Comparison of ENCODE assay signal across 8 cellular contexts in the genomic region with DNA sequence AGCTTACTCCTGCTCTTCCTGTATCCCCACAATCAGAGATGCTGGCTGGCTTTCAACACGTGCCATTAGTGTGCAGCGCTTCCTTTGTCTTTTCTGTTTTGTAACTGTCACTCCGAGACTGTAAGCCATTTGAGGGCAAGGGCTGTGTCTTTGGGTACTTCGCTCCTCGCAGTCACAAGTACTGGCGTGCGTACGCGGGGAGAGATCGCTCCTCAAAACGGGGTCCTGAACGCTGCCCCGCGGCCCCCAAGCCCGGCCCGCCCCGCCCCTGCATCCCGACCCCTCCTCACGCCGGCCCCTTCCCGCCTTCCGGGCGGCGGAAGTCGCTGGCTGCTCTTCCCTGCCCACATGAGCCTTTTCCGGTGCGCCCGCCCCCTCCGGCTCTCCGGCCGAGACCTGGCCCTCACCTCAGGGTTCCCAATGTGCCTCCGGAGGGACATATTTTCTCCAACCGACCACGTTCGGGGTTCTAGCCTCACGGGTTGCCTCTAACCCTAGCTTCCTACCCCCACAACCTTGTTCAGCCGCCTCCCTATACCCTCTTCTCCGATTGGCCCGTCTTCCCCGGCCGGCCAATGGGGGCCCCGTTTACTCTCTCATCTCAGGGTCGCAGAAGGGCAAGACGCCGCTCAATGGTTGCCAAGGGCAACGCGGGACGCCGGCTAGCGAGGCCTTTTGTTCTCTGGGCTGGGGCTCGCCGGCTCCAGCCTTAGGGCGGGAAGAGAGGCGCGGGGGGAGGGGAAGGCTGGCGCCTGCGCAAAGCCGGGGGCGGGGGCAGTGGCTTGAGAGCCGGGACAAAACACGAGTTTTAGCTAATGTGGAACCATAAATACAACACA. TPM values are rescaled to one million over a fixed set of nuclear protein-coding genes. Genes with fewer than 3 reads are reported as not detected.
DNase-seq lines count a peak whose midpoint lies in the region; ATAC-seq and TF ChIP-seq lines count a peak whose summit lies in the region.

A gene with protein sequence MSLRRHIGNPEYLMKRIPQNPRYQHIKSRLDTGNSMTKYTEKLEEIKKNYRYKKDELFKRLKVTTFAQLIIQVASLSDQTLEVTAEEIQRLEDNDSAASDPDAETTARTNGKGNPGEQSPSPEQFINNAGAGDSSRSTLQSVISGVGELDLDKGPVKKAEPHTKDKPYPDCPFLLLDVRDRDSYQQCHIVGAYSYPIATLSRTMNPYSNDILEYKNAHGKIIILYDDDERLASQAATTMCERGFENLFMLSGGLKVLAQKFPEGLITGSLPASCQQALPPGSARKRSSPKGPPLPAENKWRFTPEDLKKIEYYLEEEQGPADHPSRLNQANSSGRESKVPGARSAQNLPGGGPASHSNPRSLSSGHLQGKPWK (minus strand): TSS at position 490 of the 839 bp plus-strand sequence. CDS start 50 bp downstream, at position 440.

- no peaks in the 10 kb centered on the region for H3K36me3 ChIP-seq in GM06990 (ENCODE audit: control insufficient read depth, insufficient read depth, low read length)
- H3K36me3 ChIP-seq in SK-N-MC (ENCODE audit: insufficient read depth, low read length) = no peaks in the 10 kb centered on the region
- H3K36me3 ChIP-seq in gastroesophageal sphincter = no peaks in the 10 kb centered on the region
- H3K36me3 ChIP-seq in neutrophil = no peaks in the 10 kb centered on the region

- TF ChIP-seq CTCF in GM06990 (IDR thresholded peaks at IDR 0.05; ENCODE audit: insufficient read depth, low read length, poor library complexity, severe bottlenecking) (no peak), gastroesophageal sphincter (IDR thresholded peaks at IDR 0.05) (peak in 2 of 4 experiments; percentile 4 to 7), neutrophil (IDR thresholded peaks at IDR 0.05) (no peak)

- TF ChIP-seq POLR2A in gastroesophageal sphincter (IDR thresholded peaks at IDR 0.05) = no peak

- H3K9ac ChIP-seq in SK-N-MC (ENCODE audit: insufficient read length) = peak within 1 kb of the TSS; percentile 86

- ATAC-seq in HG02571 (IDR thresholded peaks at IDR 0.05; ENCODE audit: unreplicated experiment) (peak; percentile 99), gastroesophageal sphincter (peak; percentile 99)

- DNase-seq in GM06990 (ENCODE audit: extremely low read depth, insufficient read length) = peak; percentile 95
- peak; percentile 94 for DNase-seq in NCI-H1048 (lab: John Stamatoyannopoulos, UW)
- DNase-seq in SK-N-MC (ENCODE audit: low read depth, low spot score) = peak; percentile 48
- DNase-seq in activated naive CD4-positive, alpha-beta T cell treated with anti-CD3 and anti-CD28 coated beads, Interleukin-2, amount 50 U/mL, for 16 hours = peak; percentile 94
- DNase-seq in substantia nigra (lab: John Stamatoyannopoulos, UW) = peak; percentile 81 to 98 (median 97)

- peak within 1 kb of the TSS; percentile 92 for H3K27ac ChIP-seq in SK-N-MC
- H3K27ac ChIP-seq in gastroesophageal sphincter = peak within 1 kb of the TSS; percentile 3 to 89 (median 84)
- peak within 1 kb of the TSS; percentile 42 for H3K27ac ChIP-seq in neutrophil
- peak within 1 kb of the TSS; percentile 85 for H3K27ac ChIP-seq in substantia nigra (ENCODE audit: low read depth, low read length, poor library complexity, severe bottlenecking)

- 14 to 20% methylated on average over 2 to 8 of the region's 61 CpGs for WGBS in gastroesophageal sphincter (ENCODE audit: low coverage in 1 of 2), 2 donors

- TF ChIP-seq EP300 in gastroesophageal sphincter (IDR thresholded peaks at IDR 0.05) = no peak

- H3K9me3 ChIP-seq in SK-N-MC (ENCODE audit: low read depth, low read length) = no peaks in the 10 kb centered on the region
- H3K9me3 ChIP-seq in gastroesophageal sphincter = no peaks in the 10 kb centered on the region
- no peaks in the 10 kb centered on the region for H3K9me3 ChIP-seq in neutrophil

- H3K27me3 ChIP-seq in GM06990 (replicated peaks; ENCODE audit: control insufficient read depth, insufficient read depth, low read length) (no peaks in the 10 kb centered on the region), gastroesophageal sphincter (no peaks in the 10 kb centered on the region), neutrophil (no peaks in the 10 kb centered on the region)

- H3K4me1 ChIP-seq in gastroesophageal sphincter = peaks cover 4 to 23% (median 6%) of the 10 kb centered on the region in 3 donors
- H3K4me1 ChIP-seq in neutrophil (ENCODE audit: control insufficient read depth in 1 of 2, insufficient read depth in 1 of 2, low read depth in 1 of 2, low read length in 1 of 2) = peaks cover 5 to 6% of the 10 kb centered on the region in 2 experiments

- H3K4me3 ChIP-seq in GM06990 (replicated peaks; ENCODE audit: low read depth, low read length) = peak within 1 kb of the TSS; percentile 82
- H3K4me3 ChIP-seq in SK-N-MC = peak within 1 kb of the TSS; percentile 81
- H3K4me3 ChIP-seq in gastroesophageal sphincter = peak within 1 kb of the TSS; percentile 73 to 79
- H3K4me3 ChIP-seq in neutrophil (ENCODE audit: low read depth in 1 of 2, low read length in 1 of 2) = peak within 1 kb of the TSS; percentile 69 to 81

RNA-seq across cellular contexts. Expression of the gene that starts here (rescaled TPM):
- 1 to 10 TPM; 3.6 to 6.2 (median 3.9) TPM for total RNA-seq in gastroesophageal sphincter

Comparison
In these comparisons a context has a peak if more than half of its experiments do, and no peak if none do; other contexts are left out.
1. Peak in every context shown above with its lines: DNase-seq, ATAC-seq, H3K4me3 ChIP-seq and H3K27ac ChIP-seq.
2. H3K27ac ChIP-seq: peak in every context shown above with its lines; median percentile 92 in SK-N-MC; 85 in substantia nigra; 84 in gastroesophageal sphincter; 42 in neutrophil.